In the genomic region with DNA sequence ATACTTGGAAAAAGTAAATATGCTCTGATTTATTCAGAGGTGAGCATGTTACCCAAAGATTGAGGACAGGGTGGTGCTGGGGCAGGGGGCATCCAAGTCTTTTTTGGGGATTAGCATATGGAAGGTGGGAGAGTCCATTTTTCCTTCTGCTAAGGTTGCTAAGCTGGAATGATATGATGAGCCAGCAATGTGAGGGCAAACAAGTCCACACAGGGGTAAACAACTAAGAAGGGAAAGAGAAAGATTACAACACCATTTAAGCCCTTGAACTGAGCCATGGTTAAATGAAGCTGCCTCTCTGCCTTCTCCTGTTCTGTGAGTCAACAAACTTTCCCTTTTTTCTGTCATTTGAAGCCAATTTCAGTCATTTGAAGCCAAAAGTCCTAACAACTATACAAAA, we compare ENCODE assay signal across 33 cellular contexts.
DNase-seq lines count a peak whose midpoint lies in the region; ATAC-seq, FAIRE-seq and TF ChIP-seq lines count a peak whose summit lies in the region.
"Had no signal": no experiment of that assay in that cellular context is flagged by ENCODE, and none has a peak within 500 bp of the region (broad histone marks: within the 10 kb centered on the region; RNA-seq: fewer than 3 reads in every experiment).

No MANE protein-coding gene starts in this region.

- no peak overlapping the region for H2AFZ ChIP-seq in keratinocyte (ENCODE audit: control insufficient read depth, low read length)

- BruUV-seq in MCF 10A (replicated peaks; lab: Mats Ljungman, UMichigan): no TSS peak

- POLR2A ChIA-PET in MCF 10A (lab: Yijun Ruan, JAX): interaction anchor here (0.7 to 1.4 kb wide), 7 partner anchors 9 to 89 kb away, joined by 3 to 5 read pairs (median 3); no protein-coding TSS in a partner anchor
- POLR2A ChIA-PET in T-cell (lab: Charles Lee): no interaction called here

- H3K36me3 Mint-ChIP-seq in MCF 10A (ENCODE audit: insufficient read depth, unreplicated experiment): no peaks in the 10 kb centered on the region
- H3K36me3 Mint-ChIP-seq in T-cell: no peaks in the 10 kb centered on the region
- H3K36me3 Mint-ChIP-seq: activated naive CD4-positive, alpha-beta T cell treated with anti-CD3 and anti-CD28 coated beads, Interleukin-2, amount 50 U/mL, for 72 hours; naive thymus-derived CD4-positive, alpha-beta T cell; type B pancreatic cell had no signal

- H3K27ac ChIP-seq in breast epithelium (no peak overlapping the region), keratinocyte (ENCODE audit: control insufficient read depth, insufficient read depth, low read length) (no peak overlapping the region), tibial artery (no peak overlapping the region)
- H3K27ac ChIP-seq: BLaER1 treated with 17β-estradiol and CSF1 and Interleukin-3, amounts not matched to agents 10 nM and 100 nM; esophagus muscularis mucosa; heart left ventricle had no signal

- H3K27ac Mint-ChIP-seq in MCF 10A (ENCODE audit: low read depth, unreplicated experiment): no peak overlapping the region
- no peak overlapping the region for H3K27ac Mint-ChIP-seq in T-cell
- H3K27ac Mint-ChIP-seq: activated naive CD4-positive, alpha-beta T cell treated with anti-CD3 and anti-CD28 coated beads, Interleukin-2, amount 50 U/mL, for 72 hours; activated T-helper 2 cell treated with anti-CD3 and anti-CD28 coated beads, Interferon-gamma antibody, Interleukin-2, Interleukin-4, amounts not matched to agents 10 μg/mL and 5 μg/mL and 100 μg/mL, durations not matched to agents 14 hours and 24 hours and 36 hours; naive thymus-derived CD4-positive, alpha-beta T cell; type B pancreatic cell had no signal

- intact Hi-C loops in MCF 10A (cut with micrococcal nuclease) (no loop called here), breast epithelium (cut with DNase I; ENCODE audit: low total_unique reads) (no loop called here), tibial artery (cut with DNase I; ENCODE audit: low total_unique reads) (no loop called here)

- no peaks in the 10 kb centered on the region for H4K20me1 ChIP-seq in keratinocyte (ENCODE audit: control insufficient read depth, extremely low read depth, insufficient read depth, low read length)
- H4K20me1 ChIP-seq: BLaER1 treated with 17β-estradiol and CSF1 and Interleukin-3, amounts not matched to agents 10 nM and 100 nM had no signal

- TF ChIP-seq CTCF in MCF 10A (IDR thresholded peaks at IDR 0.05; ENCODE audit: unreplicated experiment) (no peak), breast epithelium (IDR thresholded peaks at IDR 0.05) (no peak), epithelial cell of proximal tubule (conservative IDR thresholded peaks at IDR 0.05; ENCODE audit: low read depth, low read length) (no peak), keratinocyte (optimal IDR thresholded peaks at IDR 0.05 in 1 of 3, IDR thresholded peaks at IDR 0.05 in 1 of 3, conservative IDR thresholded peaks at IDR 0.05 in 1 of 3; ENCODE audit: extremely low read depth in 1 of 3, insufficient read depth in 2 of 3, low read length in 3 of 3) (no peak), tibial artery (IDR thresholded peaks at IDR 0.05) (no peak)

- no peak overlapping the region for H3K9ac ChIP-seq in keratinocyte (ENCODE audit: control insufficient read depth, extremely low read depth, insufficient read depth, low read length)
- H3K9ac ChIP-seq: BLaER1 treated with 17β-estradiol and CSF1 and Interleukin-3, amounts not matched to agents 10 nM and 100 nM had no signal

- H3K27me3 Mint-ChIP-seq in MCF 10A (ENCODE audit: insufficient read depth, unreplicated experiment) (peaks cover 11% of the 10 kb centered on the region), T-cell (peaks cover 44 to 46% of the 10 kb centered on the region in 2 donors)
- H3K27me3 Mint-ChIP-seq: type B pancreatic cell had no signal

- H3K9me3 ChIP-seq in breast epithelium (no peaks in the 10 kb centered on the region), keratinocyte (ENCODE audit: control insufficient read depth, low read depth, low read length) (no peaks in the 10 kb centered on the region), tibial artery (peaks cover 0 to 6% (median 3%) of the 10 kb centered on the region in 3 donors)

- H3K9me1 ChIP-seq in keratinocyte (ENCODE audit: control insufficient read depth, extremely low read depth, insufficient read depth, low read length): no peaks in the 10 kb centered on the region

- H3K4me2 ChIP-seq in keratinocyte (ENCODE audit: control insufficient read depth, extremely low read depth, insufficient read depth, low read depth, low read length): no peak overlapping the region
- H3K4me2 ChIP-seq: BLaER1 treated with 17β-estradiol and CSF1 and Interleukin-3, amounts not matched to agents 10 nM and 100 nM; smooth muscle cell had no signal

- ATAC-seq in GM19035 (IDR thresholded peaks at IDR 0.05; ENCODE audit: unreplicated experiment) (no peak), T-cell (replicated peaks in 1 of 4) (no peak)
- ATAC-seq: activated naive CD4-positive, alpha-beta T cell treated with anti-CD3 and anti-CD28 coated beads, Interleukin-2, amount 50 U/mL, for 72 hours; heart left ventricle; left colon; naive thymus-derived CD4-positive, alpha-beta T cell had no signal

- H3K4me3 Mint-ChIP-seq in MCF 10A (ENCODE audit: unreplicated experiment) (no peak overlapping the region), T-cell (no peak overlapping the region)
- H3K4me3 Mint-ChIP-seq: naive thymus-derived CD4-positive, alpha-beta T cell; type B pancreatic cell had no signal

- dilution Hi-C loops in keratinocyte (cut with MboI; ENCODE audit: extremely low pct_ligation_motif_present, low sequenced_read_pairs): no loop called here

- no peaks in the 10 kb centered on the region for H3K79me2 ChIP-seq in keratinocyte (ENCODE audit: control insufficient read depth, insufficient read depth, low read length)

- CTCF ChIA-PET in MCF 10A (lab: Yijun Ruan, JAX) (interaction anchor here (0.6 to 0.9 kb wide), 5 partner anchors 8 to 235 kb away, joined by 3 to 6 read pairs (median 3); no protein-coding TSS in a partner anchor), T-cell (lab: Charles Lee) (no interaction called here)

- no peaks in the 10 kb centered on the region for H3K4me1 ChIP-seq in breast epithelium
- H3K4me1 ChIP-seq in keratinocyte (ENCODE audit: control insufficient read depth, extremely low read depth, insufficient read depth, low read length): peaks cover 3% of the 10 kb centered on the region
- H3K4me1 ChIP-seq in tibial artery: no peaks in the 10 kb centered on the region
- H3K4me1 ChIP-seq: BLaER1 treated with 17β-estradiol and CSF1 and Interleukin-3, amounts not matched to agents 10 nM and 100 nM; esophagus muscularis mucosa; heart left ventricle had no signal

- H3K36me3 ChIP-seq in breast epithelium (no peaks in the 10 kb centered on the region), keratinocyte (ENCODE audit: control insufficient read depth in 2 of 2, extremely low read depth in 1 of 2, insufficient read depth in 2 of 2, low read length in 2 of 2) (no peaks in the 10 kb centered on the region), tibial artery (no peaks in the 10 kb centered on the region)
- H3K36me3 ChIP-seq: BLaER1 treated with 17β-estradiol and CSF1 and Interleukin-3, amounts not matched to agents 10 nM and 100 nM; esophagus muscularis mucosa; heart left ventricle had no signal

- no peak for TF ChIP-seq POLR2A in breast epithelium (IDR thresholded peaks at IDR 0.05)

- H3K9me3 Mint-ChIP-seq in MCF 10A (ENCODE audit: unreplicated experiment) (no peaks in the 10 kb centered on the region), T-cell (peaks cover 0 to 4% (median 0%) of the 10 kb centered on the region in 3 donors)
- H3K9me3 Mint-ChIP-seq: activated naive CD4-positive, alpha-beta T cell treated with anti-CD3 and anti-CD28 coated beads, Interleukin-2, amount 50 U/mL, for 72 hours; activated T-helper 2 cell treated with anti-CD3 and anti-CD28 coated beads, Interferon-gamma antibody, Interleukin-2, Interleukin-4, amounts not matched to agents 10 μg/mL and 5 μg/mL and 100 μg/mL, durations not matched to agents 14 hours and 24 hours and 36 hours; type B pancreatic cell had no signal

- H3K4me1 Mint-ChIP-seq in MCF 10A (ENCODE audit: insufficient read depth, unreplicated experiment) (peaks cover 5% of the 10 kb centered on the region), T-cell (no peaks in the 10 kb centered on the region)
- H3K4me1 Mint-ChIP-seq: naive thymus-derived CD4-positive, alpha-beta T cell had no signal

- DNase-seq in MCF 10A (ENCODE audit: unreplicated experiment): peak; percentile 13
- no peak for DNase-seq in breast epithelium (ENCODE audit: low spot score in 2 of 2)
- peak; percentile 32 for DNase-seq in epithelial cell of proximal tubule (ENCODE audit: low read depth)
- DNase-seq in keratinocyte (ENCODE audit: low read depth, low spot score): no peak
- no peak for DNase-seq in T-cell
- DNase-seq in tibial artery: no peak
- DNase-seq in central memory CD4-positive, alpha-beta T cell: no peak
- DNase-seq: activated CD4-positive, alpha-beta T cell treated with anti-CD3 and anti-CD28 coated beads, Interleukin-2, amount 50 U/mL, for 1 hour; COR-L47; DMS79 treated with DMSO at 0.1 percent for 48 hours; effector CD4-positive, alpha-beta T cell; heart left ventricle; Kasumi-1; left colon; naive thymus-derived CD4-positive, alpha-beta T cell; NCI-H1092; NCI-H1930; NCI-H226; NCI-H748 treated with DMSO at 0.1 percent for 48 hours; occipital lobe; stimulated activated CD4-positive, alpha-beta T cell treated with anti-CD3 and anti-CD28 coated beads, Interleukin-2, amount 100 ng/mL, for 24 hours; T1000 had no signal

- H3K4me3 ChIP-seq in breast epithelium (no peak overlapping the region), epithelial cell of proximal tubule (ENCODE audit: low read depth, low read length) (no peak overlapping the region), keratinocyte (ENCODE audit: control insufficient read depth in 2 of 3, extremely low read depth in 1 of 3, insufficient read depth in 2 of 3, low read depth in 1 of 3, low read length in 3 of 3) (no peak overlapping the region), tibial artery (no peak overlapping the region)
- H3K4me3 ChIP-seq: BLaER1 treated with 17β-estradiol and CSF1 and Interleukin-3, amounts not matched to agents 10 nM and 100 nM; esophagus muscularis mucosa; heart left ventricle; smooth muscle cell had no signal

- no peaks in the 10 kb centered on the region for H3K27me3 ChIP-seq in breast epithelium
- no peaks in the 10 kb centered on the region for H3K27me3 ChIP-seq in keratinocyte (ENCODE audit: control insufficient read depth, extremely low read depth, insufficient read depth, low read length)
- no peaks in the 10 kb centered on the region for H3K27me3 ChIP-seq in tibial artery
- H3K27me3 ChIP-seq: BLaER1 treated with 17β-estradiol and CSF1 and Interleukin-3, amounts not matched to agents 10 nM and 100 nM; esophagus muscularis mucosa; heart left ventricle had no signal

- peak; percentile 52 for FAIRE-seq in keratinocyte (lab: Jason Lieb, UNC)
- FAIRE-seq: A204.1, GM18507, H1, HTR-8/SVneo had no signal

Comparison
In these comparisons a context has a peak if more than half of its experiments do, and no peak if none do; other contexts are left out.
1. DNase-seq: peak in MCF 10A (single experiment) and epithelial cell of proximal tubule (single experiment); none in breast epithelium (0 of 2), keratinocyte (single experiment), T-cell (0 of 34), tibial artery (0 of 2) and central memory CD4-positive, alpha-beta T cell (single experiment).